ENCODE assay signal across 33 cellular contexts in the genomic region with DNA sequence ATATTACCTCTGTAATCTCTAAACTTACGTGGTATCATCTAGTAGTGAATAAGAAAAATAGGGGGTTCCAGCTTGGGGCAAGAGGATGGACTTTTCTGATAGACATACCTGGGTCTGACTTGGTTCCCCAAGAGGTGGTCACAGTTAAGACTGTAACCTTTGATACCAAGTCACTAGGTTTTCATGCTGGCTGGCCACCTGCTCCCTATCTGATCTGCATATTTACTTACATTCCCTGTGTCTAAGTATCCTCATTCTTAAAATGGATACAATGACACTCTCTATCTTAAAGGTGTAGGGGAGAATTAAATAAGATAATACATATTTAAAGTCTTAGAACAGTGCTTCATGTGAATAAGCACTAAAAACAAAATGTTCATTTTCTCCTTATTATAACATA.
"Had no signal": no experiment of that assay in that cellular context is flagged by ENCODE, and none has a peak within 500 bp of the region (broad histone marks: within the 10 kb centered on the region; RNA-seq: fewer than 3 reads in every experiment).

No MANE protein-coding gene starts in this region.

- H3K36me3 ChIP-seq: MG63 had no signal

- H3K27ac ChIP-seq: KMS-11 had no signal

- H3K4me3 ChIP-seq: MG63 had no signal

- DNase-seq: Karpas-422, Kasumi-1, KG1, MG63, MM.1S, NCI-H1048, NCI-H1092, NCI-H1092 treated with DMSO at 0.1 percent for 48 hours, NCI-H1105, NCI-H1105 treated with DMSO at 0.1 percent for 48 hours, NCI-H1417, NCI-H1436, NCI-H1436 treated with DMSO at 0.1 percent for 48 hours, NCI-H146, NCI-H1694, NCI-H1694 treated with DMSO at 0.1 percent for 48 hours, NCI-H187 treated with DMSO at 0.1 percent for 48 hours, NCI-H1930, NCI-H2029, NCI-H2029 treated with DMSO at 0.1 percent for 48 hours, NCI-H2081, NCI-H2081 treated with DMSO at 0.1 percent for 48 hours, NCI-H2107, NCI-H2171, NCI-H2171 treated with DMSO at 0.1 percent for 48 hours, NCI-H2227 treated with DMSO at 0.1 percent for 48 hours, NCI-H226, NCI-H345, NCI-H446, NCI-H446 treated with DMSO at 0.1 percent for 48 hours, NCI-H510A, NCI-H510A treated with DMSO at 0.1 percent for 48 hours had no signal

- H3K9me3 ChIP-seq: MG63 had no signal

- H3K27me3 ChIP-seq: MG63 had no signal

- H3K4me2 ChIP-seq: KMS-11 had no signal

- H3K9ac ChIP-seq: KMS-11 had no signal
